Comparison of ENCODE assay signal across 8 cellular contexts in genomic region chr11:3109921-3110706, GRCh38. TPM values are rescaled to one million over a fixed set of nuclear protein-coding genes. Genes with fewer than 3 reads are reported as not detected.
DNase-seq lines count a peak whose midpoint lies in the region; ATAC-seq and TF ChIP-seq lines count a peak whose summit lies in the region.

No MANE protein-coding gene starts in this region.

- no peak overlapping the region for H3K27ac Mint-ChIP-seq in nephron progenitor cell

- H3K4me3 ChIP-seq in WERI-Rb-1 (ENCODE audit: low read depth, low read length), result no peak overlapping the region
- no peak overlapping the region for H3K4me3 ChIP-seq in epithelial cell of proximal tubule (ENCODE audit: low read depth, low read length)

- TF ChIP-seq CTCF in WERI-Rb-1 (IDR thresholded peaks at IDR 0.05; ENCODE audit: low read depth, low read length) (peak; percentile 89), epithelial cell of proximal tubule (conservative IDR thresholded peaks at IDR 0.05; ENCODE audit: low read depth, low read length) (peak; percentile 75), nephron progenitor cell (IDR thresholded peaks at IDR 0.05) (peak; percentile 34)

- peaks cover 53% of the 10 kb centered on the region for H3K36me3 Mint-ChIP-seq in nephron progenitor cell (ENCODE audit: low read depth)

- peak; percentile 39 for DNase-seq in DMS153 (lab: John Stamatoyannopoulos, UW)
- DNase-seq in KBM-7, result peak; percentile 73
- DNase-seq in WERI-Rb-1, result peak; percentile 78
- no peak for DNase-seq in epithelial cell of proximal tubule (ENCODE audit: low read depth)
- DNase-seq in nephron progenitor cell, result peak; percentile 39
- DNase-seq in DMS79 treated with DMSO at 0.1 percent for 48 hours (lab: John Stamatoyannopoulos, UW), result no peak

- peaks cover 2% of the 10 kb centered on the region for H3K27me3 Mint-ChIP-seq in nephron progenitor cell (ENCODE audit: low read depth, poor library complexity)

- peaks cover 39% of the 10 kb centered on the region for H3K9me3 Mint-ChIP-seq in nephron progenitor cell

- H3K36me3 ChIP-seq in WERI-Rb-1, result no peaks in the 10 kb centered on the region

- H3K27ac ChIP-seq in WERI-Rb-1, result no peak overlapping the region

- H3K27me3 ChIP-seq in WERI-Rb-1 (ENCODE audit: insufficient read depth, low read depth, severe bottlenecking), result no peaks in the 10 kb centered on the region

- no peak for ATAC-seq in HG02870 (IDR thresholded peaks at IDR 0.05; ENCODE audit: unreplicated experiment)
- ATAC-seq in HG02938 (IDR thresholded peaks at IDR 0.05; ENCODE audit: unreplicated experiment), result no peak

- no peak overlapping the region for H3K4me3 Mint-ChIP-seq in nephron progenitor cell

- H3K9me3 ChIP-seq in WERI-Rb-1 (ENCODE audit: severe bottlenecking), result peaks cover 7% of the 10 kb centered on the region

- H3K4me1 Mint-ChIP-seq in nephron progenitor cell, result no peaks in the 10 kb centered on the region

- in situ Hi-C loops in KBM-7 (cut with MboI; ENCODE audit: low pct_unique_long_range_greater_than_20kb, low sequenced_read_pairs), result no loop called here

RNA-seq across cellular contexts. Expression of gene CARS1, which starts 52.9 kb away (rescaled TPM):
- total RNA-seq in epithelial cell of proximal tubule, result 32.9 and 61.6 TPM in 2 replicates

RNA-seq across cellular contexts. Expression of gene OSBPL5, which starts 55.0 kb away (rescaled TPM):
- 8.9 and 25.3 TPM in 2 replicates for total RNA-seq in epithelial cell of proximal tubule

Comparison
In these comparisons a context has a peak if more than half of its experiments do, and no peak if none do; other contexts are left out.
1. DNase-seq: peak in DMS153 (single experiment), KBM-7 (single experiment), WERI-Rb-1 (single experiment) and nephron progenitor cell (single experiment); none in epithelial cell of proximal tubule (single experiment) and DMS79 treated with DMSO at 0.1 percent for 48 hours (single experiment).
2. CTCF ChIP-seq: peak in every context shown above with its lines; median percentile 89 in WERI-Rb-1; 75 in epithelial cell of proximal tubule; 34 in nephron progenitor cell.